In the genomic region with DNA sequence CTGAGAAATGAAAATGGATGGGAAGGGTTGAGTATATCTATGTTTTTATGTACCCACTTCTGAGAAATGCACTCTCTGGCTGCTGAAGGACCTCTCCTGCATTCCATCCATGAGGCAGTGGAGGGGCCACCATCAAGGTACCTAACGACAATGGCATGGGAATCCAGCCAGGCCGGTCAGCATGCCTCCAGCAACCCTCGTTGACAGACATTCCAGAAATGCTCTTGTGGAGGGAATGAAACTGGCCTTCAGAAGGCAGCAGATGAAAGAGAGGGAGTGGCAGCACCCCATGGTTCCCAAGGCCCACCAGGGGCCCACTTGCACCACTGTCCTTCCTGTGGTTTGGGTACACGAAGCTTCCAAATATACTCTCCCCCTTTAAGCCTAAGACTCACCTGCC, we compare ENCODE assay signal across 25 cellular contexts.
"Had no signal": no experiment of that assay in that cellular context is flagged by ENCODE, and none has a peak within 500 bp of the region (broad histone marks: within the 10 kb centered on the region; RNA-seq: fewer than 3 reads in every experiment).

No MANE protein-coding gene starts in this region.

- H3K4me3 Mint-ChIP-seq: activated CD4-positive, alpha-beta memory T cell treated with anti-CD3 and anti-CD28 coated beads for 36 hours; activated T-cell treated with anti-CD3 and anti-CD28 coated beads, Interleukin-2, amount 50 U/mL, for 72 hours; brain; memory B cell; naive thymus-derived CD8-positive, alpha-beta T cell; neural progenitor cell; T-helper 17 cell had no signal

- H3K27ac Mint-ChIP-seq: activated CD4-positive, alpha-beta memory T cell treated with anti-CD3 and anti-CD28 coated beads for 36 hours; activated T-cell treated with anti-CD3 and anti-CD28 coated beads, Interleukin-2, amount 50 U/mL, for 72 hours; brain; memory B cell; naive thymus-derived CD8-positive, alpha-beta T cell; neural progenitor cell; T-helper 17 cell had no signal

- H3K9me3 Mint-ChIP-seq: activated CD4-positive, alpha-beta memory T cell treated with anti-CD3 and anti-CD28 coated beads for 36 hours; activated T-cell treated with anti-CD3 and anti-CD28 coated beads, Interleukin-2, amount 50 U/mL, for 72 hours; memory B cell; naive thymus-derived CD8-positive, alpha-beta T cell; neural progenitor cell had no signal

- H3K4me1 Mint-ChIP-seq: memory B cell; naive thymus-derived CD8-positive, alpha-beta T cell; T-helper 17 cell had no signal

- H3K4me1 ChIP-seq: neural progenitor cell had no signal

- H3K36me3 Mint-ChIP-seq: activated CD4-positive, alpha-beta memory T cell treated with anti-CD3 and anti-CD28 coated beads for 36 hours; brain; memory B cell; naive thymus-derived CD8-positive, alpha-beta T cell; neural progenitor cell had no signal

- H3K27me3 ChIP-seq: neural progenitor cell, tibial artery had no signal

- H3K9me3 ChIP-seq: tibial artery had no signal

- ATAC-seq: activated T-cell treated with anti-CD3 and anti-CD28 coated beads, Interleukin-2, amount 50 U/mL, for 72 hours; esophagus mucosa; naive thymus-derived CD8-positive, alpha-beta T cell; stimulated activated naive CD8-positive, alpha-beta T cell treated with anti-CD3 and anti-CD28 coated beads, Interleukin-15, Interleukin-2, amounts not matched to agents 100 U/mL and 50 U/mL, for 24 hours; T-helper 17 cell had no signal

- H3K4me3 ChIP-seq: neural progenitor cell, tibial artery had no signal

- FAIRE-seq: endothelial cell of umbilical vein had no signal

- H3K36me3 ChIP-seq: neural progenitor cell, tibial artery had no signal

- H3K9ac ChIP-seq: neural progenitor cell had no signal

- H3K4me2 ChIP-seq: neural progenitor cell had no signal

- DNase-seq: activated CD4-positive, alpha-beta memory T cell treated with anti-CD3 and anti-CD28 coated beads for 36 hours; activated CD4-positive, alpha-beta T cell treated with anti-CD3 and anti-CD28 coated beads for 48 hours; activated CD4-positive, CD25-positive, alpha-beta regulatory T cell; activated effector memory CD4-positive, alpha-beta T cell treated with Interleukin-2 at 50 U/mL for 16 hours; activated naive CD4-positive, alpha-beta T cell treated with anti-CD3 and anti-CD28 coated beads, Interleukin-2, amount 50 U/mL, for 16 hours; activated T-cell treated with anti-CD3 and anti-CD28 coated beads, Interleukin-2, amount 50 U/mL, for 72 hours; anterior cingulate cortex; central memory CD4-positive, alpha-beta T cell; dermis blood vessel endothelial cell; effector memory CD4-positive, alpha-beta T cell; foreskin melanocyte; hippocampal formation; naive thymus-derived CD8-positive, alpha-beta T cell; posterior cingulate gyrus; stimulated activated CD4-positive, alpha-beta T cell treated with anti-CD3 and anti-CD28 coated beads, Interleukin-12 subunit alpha, Interleukin-12 subunit beta, amount 100 ng/mL, for 4 hours; stimulated activated CD4-positive, alpha-beta T cell treated with anti-CD3 and anti-CD28 coated beads, Interleukin-4, amount 100 ng/mL, for 4 hours; stimulated activated naive CD8-positive, alpha-beta T cell treated with anti-CD3 and anti-CD28 coated beads, Interleukin-15, Interleukin-2, amounts not matched to agents 100 U/mL and 50 U/mL, for 24 hours; SW 1271; T-helper 17 cell; tibial artery had no signal

- H3K27ac ChIP-seq: neural progenitor cell, tibial artery had no signal
